ENCODE assay signal across 9 cellular contexts in the genomic region with DNA sequence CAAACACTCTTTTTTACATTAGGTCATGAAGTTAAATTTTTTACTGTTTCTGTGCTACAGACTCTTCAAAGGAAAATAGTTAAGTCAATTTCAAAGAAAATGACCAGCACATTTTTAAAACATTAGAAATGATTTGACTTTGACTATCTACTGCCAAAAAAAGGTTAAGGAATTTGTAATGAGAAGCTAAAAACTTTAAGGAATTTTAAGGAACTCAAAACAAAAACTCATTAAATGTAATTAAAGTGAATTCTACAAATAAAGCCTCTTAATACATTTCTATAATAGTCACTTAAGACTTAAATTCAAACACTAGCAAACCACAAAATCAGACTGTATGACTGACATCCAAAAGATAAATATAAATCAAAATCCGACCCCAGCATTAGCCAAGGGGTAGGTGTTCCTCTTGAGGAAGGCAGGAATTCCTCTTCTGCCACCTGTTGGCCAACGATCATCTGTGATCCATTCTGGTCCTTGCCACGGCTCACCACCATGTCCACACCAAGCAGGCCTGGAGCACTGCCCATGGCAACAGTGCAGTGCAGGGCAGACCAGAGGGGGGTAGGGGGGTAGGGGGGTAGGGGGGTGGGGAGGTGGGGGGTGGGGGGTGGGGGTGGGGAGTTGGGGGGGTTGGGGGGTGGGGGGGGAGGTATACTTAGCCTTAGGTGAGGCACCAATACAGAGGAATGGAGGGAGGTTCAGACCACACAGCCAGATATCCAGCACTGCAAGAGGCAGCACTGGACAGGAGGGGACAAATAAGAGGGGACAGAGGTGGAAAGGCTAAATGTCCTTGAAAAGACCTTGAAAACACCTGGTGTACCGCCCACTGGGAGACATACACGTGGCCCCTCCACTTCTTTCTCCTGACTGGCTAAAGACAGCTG. TPM values are rescaled to one million over a fixed set of nuclear protein-coding genes. Genes with fewer than 3 reads are reported as not detected.
DNase-seq lines count a peak whose midpoint lies in the region; ATAC-seq and TF ChIP-seq lines count a peak whose summit lies in the region.
"Had no signal": no experiment of that assay in that cellular context is flagged by ENCODE, and none has a peak within 500 bp of the region (broad histone marks: within the 10 kb centered on the region; RNA-seq: fewer than 3 reads in every experiment).

No MANE protein-coding gene starts in this region.

- no TSS peak for BruUV-seq in OCI-LY7 (replicated peaks; lab: Mats Ljungman, UMichigan)

- no peak overlapping the region for H3K27ac ChIP-seq in Karpas-422 (ENCODE audit: low read length)
- H3K27ac ChIP-seq in ovary = no peak overlapping the region
- no peak overlapping the region for H3K27ac ChIP-seq in OCI-LY7 (ENCODE audit: low read depth, low read length, poor library complexity, severe bottlenecking)

- TF ChIP-seq EP300 in ovary (IDR thresholded peaks at IDR 0.05) = no peak

- no peak for ATAC-seq in GM18858 (IDR thresholded peaks at IDR 0.05; ENCODE audit: unreplicated experiment)

- peak overlapping the region; percentile 74 for H3K9ac ChIP-seq in Karpas-422 (ENCODE audit: low read length)

- peaks cover 67% of the 10 kb centered on the region for H3K79me2 ChIP-seq in Karpas-422 (ENCODE audit: low read length)
- H3K79me2 ChIP-seq in OCI-LY7 (ENCODE audit: insufficient read depth, low read depth, low read length) = no peaks in the 10 kb centered on the region

- no peak for TF ChIP-seq POLR2A in ovary (IDR thresholded peaks at IDR 0.05)

- no peak overlapping the region for H2AFZ ChIP-seq in Karpas-422 (ENCODE audit: low read length)
- no peak overlapping the region for H2AFZ ChIP-seq in OCI-LY7 (ENCODE audit: low read length)

- POLR2A ChIA-PET in OCI-LY7 (lab: Charles Lee) = no interaction called here

- H3K4me1 ChIP-seq in Karpas-422 (ENCODE audit: low read length) (peaks cover 36% of the 10 kb centered on the region), ovary (ENCODE audit: insufficient read depth) (no peaks in the 10 kb centered on the region), OCI-LY7 (ENCODE audit: insufficient read depth, low read length, poor library complexity, severe bottlenecking) (no peaks in the 10 kb centered on the region)

- intact Hi-C loops in ovary (cut with DNase I) = loop anchor here in 3 of 4 donors (10.0 kb wide), 4 partner anchors 174 to 704 kb away; no protein-coding TSS in a partner anchor
- intact Hi-C loops in OCI-LY7 (cut with micrococcal nuclease; ENCODE audit: unreplicated experiment) = no loop called here

- 23 to 32% (median 23%) methylated on average over 5 of the region's 5 CpGs for WGBS in ovary, 3 donors

- CTCF ChIA-PET in OCI-LY7 (lab: Charles Lee; ENCODE audit: unreplicated experiment) = interaction anchor here (0.5 kb wide), 1 partner anchor 134 kb away, joined by 3 read pairs; no protein-coding TSS in a partner anchor

- H3K36me3 ChIP-seq in GM06990 (ENCODE audit: control insufficient read depth, insufficient read depth, low read length) (no peaks in the 10 kb centered on the region; the same call in 1 of the 2 replicates), Karpas-422 (ENCODE audit: insufficient read depth, low read length) (peaks cover 6% of the 10 kb centered on the region; the same call in 1 of the 2 replicates), ovary (no peaks in the 10 kb centered on the region), OCI-LY7 (ENCODE audit: insufficient read depth, low read length) (no peaks in the 10 kb centered on the region)

- H3K9me3 ChIP-seq in Karpas-422 (ENCODE audit: low read length) = no peaks in the 10 kb centered on the region
- H3K9me3 ChIP-seq in ovary = no peaks in the 10 kb centered on the region
- no peaks in the 10 kb centered on the region for H3K9me3 ChIP-seq in OCI-LY7 (ENCODE audit: low read length)

- H4K20me1 ChIP-seq in Karpas-422 (ENCODE audit: insufficient read depth, low read depth, low read length) (peaks cover 40% of the 10 kb centered on the region), OCI-LY7 (ENCODE audit: insufficient read depth, low read length) (no peaks in the 10 kb centered on the region)

- peak; percentile 49 for TF ChIP-seq CTCF in GM06990 (IDR thresholded peaks at IDR 0.05; ENCODE audit: insufficient read depth, low read length, poor library complexity, severe bottlenecking)
- TF ChIP-seq CTCF in ovary (IDR thresholded peaks at IDR 0.05) = no peak
- TF ChIP-seq CTCF in OCI-LY7 (conservative IDR thresholded peaks at IDR 0.05; ENCODE audit: low read length) = no peak

- H3K4me3 ChIP-seq in GM06990 (replicated peaks; ENCODE audit: low read depth, low read length) (peak overlapping the region; percentile 67), Karpas-422 (ENCODE audit: low read length) (peak overlapping the region; percentile 62), ovary (peak overlapping the region; percentile 32), OCI-LY7 (ENCODE audit: low read depth, low read length, poor library complexity, severe bottlenecking) (no peak overlapping the region)

- DNase-seq in GM06990 (ENCODE audit: extremely low read depth, insufficient read length) (no peak), Karpas-422 (peak; percentile 74), ovary (peak; percentile 35 to 66 (median 52)), cerebellum (ENCODE audit: low spot score) (no peak), OCI-LY7 (ENCODE audit: low spot score) (no peak)
- peak; percentile 12 for DNase-seq in central memory CD4-positive, alpha-beta T cell
- no peak for DNase-seq in stimulated activated CD4-positive, alpha-beta T cell treated with anti-CD3 and anti-CD28 coated beads, Interleukin-4, amount 100 ng/mL, for 4 hours
- DNase-seq: NCI-H510A treated with DMSO at 0.1 percent for 48 hours had no signal

- no peaks in the 10 kb centered on the region for H3K27me3 ChIP-seq in GM06990 (replicated peaks; ENCODE audit: control insufficient read depth, insufficient read depth, low read length)
- H3K27me3 ChIP-seq in Karpas-422 (ENCODE audit: low read length) = no peaks in the 10 kb centered on the region
- no peaks in the 10 kb centered on the region for H3K27me3 ChIP-seq in ovary

- no peaks in the 10 kb centered on the region for H3K9me2 ChIP-seq in Karpas-422 (replicated peaks; ENCODE audit: insufficient read depth, low read length)
- H3K9me2 ChIP-seq in OCI-LY7 (ENCODE audit: insufficient read depth, low read length) = no peaks in the 10 kb centered on the region

- peak overlapping the region; percentile 68 for H3K4me2 ChIP-seq in Karpas-422 (ENCODE audit: low read depth, low read length, poor library complexity, severe bottlenecking)
- no peak overlapping the region for H3K4me2 ChIP-seq in OCI-LY7 (ENCODE audit: low read length)

RNA-seq across cellular contexts. Expression of a gene that starts 2.1 kb away (rescaled TPM):
- total RNA-seq in Karpas-422 (2014; rRNA removed; shearing (Covaris generic); ENCODE audit: low replicate concordance) = 127 and 256 TPM in 2 replicates
- total RNA-seq in ovary = 100 to 1,000 TPM; 188 to 346 (median 270) TPM
- polyA plus RNA-seq in ovary = 100 to 1,000 TPM; 114 to 232 TPM
- total RNA-seq in cerebellum = 637 TPM
- not detected in 2 replicates for total RNA-seq in OCI-LY7 (2014; rRNA removed; shearing (Covaris generic))
- not detected in 2 replicates for total RNA-seq in OCI-LY7 (2022)

Comparison
In these comparisons a context has a peak if more than half of its experiments do, and no peak if none do; other contexts are left out.
1. DNase-seq: peak in Karpas-422 (single experiment), central memory CD4-positive, alpha-beta T cell (single experiment) and ovary (5 of 5); none in GM06990 (single experiment), cerebellum (single experiment), stimulated activated CD4-positive, alpha-beta T cell treated with anti-CD3 and anti-CD28 coated beads, Interleukin-4, amount 100 ng/mL, for 4 hours (0 of 2) and OCI-LY7 (single experiment).